Comparison of ENCODE assay signal across 21 cellular contexts in genomic region chr5:136075339-136075885, GRCh38. TPM values are rescaled to one million over a fixed set of nuclear protein-coding genes. Genes with fewer than 3 reads are reported as not detected.
DNase-seq lines count a peak whose midpoint lies in the region; ATAC-seq and TF ChIP-seq lines count a peak whose summit lies in the region.
"Had no signal": no experiment of that assay in that cellular context is flagged by ENCODE, and none has a peak within 500 bp of the region (broad histone marks: within the 10 kb centered on the region; RNA-seq: fewer than 3 reads in every experiment).

No MANE protein-coding gene starts in this region.

- H3K4me3 ChIP-seq in esophagus muscularis mucosa (no peak overlapping the region), heart left ventricle (no peak overlapping the region)
- H3K4me3 ChIP-seq: psoas muscle, thyroid gland had no signal

- H3K27me3 ChIP-seq in esophagus muscularis mucosa (no peaks in the 10 kb centered on the region), heart left ventricle (peaks cover 0 to 8% (median 0%) of the 10 kb centered on the region in 9 donors)
- H3K27me3 ChIP-seq: thyroid gland had no signal

- H3K27ac ChIP-seq in esophagus muscularis mucosa (replicated peaks in 1 of 4) (no peak overlapping the region), heart left ventricle (no peak overlapping the region)
- H3K27ac ChIP-seq: foreskin keratinocyte, psoas muscle, thyroid gland had no signal

- TF ChIP-seq CTCF in GM12873 (IDR thresholded peaks at IDR 0.05; ENCODE audit: insufficient read depth, low read depth, low read length, missing control alignments), result peak; percentile 8
- TF ChIP-seq CTCF in esophagus muscularis mucosa (IDR thresholded peaks at IDR 0.05), result no peak
- no peak for TF ChIP-seq CTCF in GM20000 (IDR thresholded peaks at IDR 0.05; ENCODE audit: extremely low read depth, missing control alignments)
- TF ChIP-seq CTCF in heart left ventricle (IDR thresholded peaks at IDR 0.05), result no peak

- TF ChIP-seq POLR2A in esophagus muscularis mucosa (IDR thresholded peaks at IDR 0.05; ENCODE audit: low read depth), result no peak
- TF ChIP-seq POLR2A in heart left ventricle (IDR thresholded peaks at IDR 0.05), result no peak

- ATAC-seq in SK-N-SH treated with all-trans-retinoic acid at 6 μM for 48 hours (peak; percentile 1), heart left ventricle (no peak)
- ATAC-seq: foreskin keratinocyte, left cardiac atrium, psoas muscle had no signal

- H3K9me3 ChIP-seq in esophagus muscularis mucosa (no peaks in the 10 kb centered on the region), heart left ventricle (no peaks in the 10 kb centered on the region)
- H3K9me3 ChIP-seq: psoas muscle, thyroid gland had no signal

- DNase-seq in esophagus muscularis mucosa (ENCODE audit: extremely low spot score), result peak; percentile 75
- DNase-seq in GF-D8 (lab: John Stamatoyannopoulos, UW), result no peak
- DNase-seq in activated CD8-positive, alpha-beta memory T cell treated with anti-CD3 and anti-CD28 coated beads for 24 hours, result no peak
- no peak for DNase-seq in GM20000 (ENCODE audit: low spot score)
- DNase-seq in heart left ventricle, result no peak
- DNase-seq: activated CD4-positive, CD25-positive, alpha-beta regulatory T cell treated with anti-CD3 and anti-CD28 coated beads, Interleukin-2, amount 50 U/mL, for 72 hours; activated naive CD4-positive, alpha-beta T cell; activated T-cell treated with anti-CD3 and anti-CD28 coated beads, Interleukin-2, amount 50 U/mL, for 24 hours; CD8-positive, alpha-beta memory T cell; foreskin keratinocyte; left cardiac atrium; mesenchymal stem cell; NCI-H1105; NCI-H2029 treated with DMSO at 0.1 percent for 48 hours; NCI-H2227 treated with DMSO at 0.1 percent for 48 hours; psoas muscle; Right ventricle myocardium superior; SW 1271; thyroid gland had no signal

- peaks cover 3 to 17% (median 11%) of the 10 kb centered on the region in 4 donors for H3K4me1 ChIP-seq in esophagus muscularis mucosa
- peaks cover 0 to 16% (median 7%) of the 10 kb centered on the region in 12 donors for H3K4me1 ChIP-seq in heart left ventricle
- H3K4me1 ChIP-seq: foreskin keratinocyte, psoas muscle, thyroid gland had no signal

- no peak for TF ChIP-seq EP300 in esophagus muscularis mucosa (IDR thresholded peaks at IDR 0.05)

- no peaks in the 10 kb centered on the region for H3K36me3 ChIP-seq in esophagus muscularis mucosa
- H3K36me3 ChIP-seq in heart left ventricle, result peaks cover 0 to 4% (median 0%) of the 10 kb centered on the region in 9 donors
- H3K36me3 ChIP-seq: thyroid gland had no signal

- WGBS in esophagus muscularis mucosa, result 100% methylated on average over 1 of the region's 1 CpG
- 86 to 94% (median 91%) methylated on average over 1 of the region's 1 CpG for WGBS in heart left ventricle, 4 donors

- intact Hi-C loops in esophagus muscularis mucosa (cut with DNase I) (no loop called here), heart left ventricle (cut with DNase I) (no loop called here)

TF ChIP-seq in SK-N-SH treated with all-trans-retinoic acid at 6 μM for 48 hours, 23 proteins besides CTCF, POLR2A, EP300 and RAD21:
- no peak for TF ChIP-seq TOX (CRISPR knock-in tag; IDR thresholded peaks at IDR 0.05; ENCODE audit: borderline replicate concordance)
- no peak for TF ChIP-seq ISL1 (CRISPR knock-in tag; IDR thresholded peaks at IDR 0.05)
- TF ChIP-seq BACH2 (CRISPR knock-in tag; IDR thresholded peaks at IDR 0.05; ENCODE audit: borderline replicate concordance), result no peak
- TF ChIP-seq POU6F1 (CRISPR knock-in tag; IDR thresholded peaks at IDR 0.05; ENCODE audit: borderline replicate concordance, low read depth), result no peak
- TF ChIP-seq OSR1 (CRISPR knock-in tag; IDR thresholded peaks at IDR 0.05), result no peak
- TF ChIP-seq GLIS3 (CRISPR knock-in tag; IDR thresholded peaks at IDR 0.05), result no peak
- TF ChIP-seq ZNF565 (CRISPR knock-in tag; conservative IDR thresholded peaks at IDR 0.05; ENCODE audit: low read depth), result no peak
- no peak for TF ChIP-seq TSHZ2 (CRISPR knock-in tag; IDR thresholded peaks at IDR 0.05)
- no peak for TF ChIP-seq ARNTL (CRISPR knock-in tag; IDR thresholded peaks at IDR 0.05; ENCODE audit: borderline replicate concordance, low read depth)
- no peak for TF ChIP-seq SNAI2 (CRISPR knock-in tag; IDR thresholded peaks at IDR 0.05)
- no peak for TF ChIP-seq RARB (CRISPR knock-in tag; IDR thresholded peaks at IDR 0.05)
- no peak for TF ChIP-seq CSDC2 (CRISPR knock-in tag; IDR thresholded peaks at IDR 0.05)
- no peak for TF ChIP-seq TCF4 (CRISPR knock-in tag; IDR thresholded peaks at IDR 0.05; ENCODE audit: borderline replicate concordance)
- TF ChIP-seq ZNF8 (CRISPR knock-in tag; IDR thresholded peaks at IDR 0.05), result no peak
- no peak for TF ChIP-seq PATZ1 (CRISPR knock-in tag; IDR thresholded peaks at IDR 0.05; ENCODE audit: borderline replicate concordance)
- TF ChIP-seq CREB5 (CRISPR knock-in tag; IDR thresholded peaks at IDR 0.05; ENCODE audit: low read depth), result no peak
TF ChIP-seq in SK-N-SH treated with all-trans-retinoic acid at 6 μM for 48 hours: peak in this region for 0.

RNA-seq across cellular contexts. Expression of gene TGFBI, which starts 46.6 kb away (rescaled TPM):
- total RNA-seq in esophagus muscularis mucosa (100 to 1,000 TPM in 2 of 4 donors, 10 to 100 TPM in 2; 62.3 to 128 (median 92.9) TPM), heart left ventricle (100 to 1,000 TPM in 2 of 9 donors, 10 to 100 TPM in 7; 31.8 to 206 (median 42.9) TPM)
- 10 to 100 TPM; 50.0 to 64.2 TPM for polyA plus RNA-seq in heart left ventricle

RNA-seq across cellular contexts. Expression of gene SMAD5, which starts 57.2 kb away (rescaled TPM):
- 10 to 100 TPM; 42.4 to 47.9 (median 46.3) TPM for total RNA-seq in esophagus muscularis mucosa
- 10 to 100 TPM; 24.9 to 53.3 (median 36.4) TPM for total RNA-seq in heart left ventricle
- polyA plus RNA-seq in heart left ventricle, result 10 to 100 TPM in 1 of 2 donors, 1 to 10 TPM in 1; 6.9 to 12.0 TPM
